ENCODE assay signal across 12 cellular contexts in the genomic region with DNA sequence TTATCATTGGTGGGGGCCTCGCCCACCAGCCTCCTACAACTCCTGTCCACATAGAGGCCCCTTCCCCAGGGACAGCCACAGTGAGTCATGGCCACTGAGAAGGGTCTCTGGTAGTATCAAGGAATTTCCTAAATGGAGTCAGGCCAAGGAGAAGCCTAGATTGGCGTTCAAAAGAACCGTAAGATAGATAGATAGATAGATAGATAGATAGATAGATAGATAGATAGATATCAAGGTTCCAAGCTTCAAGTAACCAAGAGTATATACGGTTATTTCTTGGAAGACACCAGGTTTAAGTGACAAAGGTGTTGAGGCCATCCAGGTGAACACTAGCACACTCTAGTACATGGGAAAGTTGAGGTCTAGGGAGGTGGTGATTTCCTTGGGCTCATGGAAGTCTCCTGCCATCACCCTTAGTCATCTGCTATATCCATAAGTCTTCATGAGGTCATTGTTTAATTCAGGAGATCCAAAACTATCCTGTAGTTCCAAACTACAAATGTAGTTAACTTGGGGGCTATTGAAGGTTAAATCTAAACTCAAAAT.
A peak's percentile ranks its signal among the peaks of the same experiment; 100 is the strongest.
DNase-seq lines count a peak whose midpoint lies in the region; ATAC-seq and TF ChIP-seq lines count a peak whose summit lies in the region.
"Had no signal": no experiment of that assay in that cellular context is flagged by ENCODE, and none has a peak within 500 bp of the region (broad histone marks: within the 10 kb centered on the region; RNA-seq: fewer than 3 reads in every experiment).

No MANE protein-coding gene starts in this region.

- H3K4me2 ChIP-seq in HCT116 (ENCODE audit: low read length) (peak overlapping the region; percentile 73), skeletal muscle satellite cell (ENCODE audit: low read length) (peak overlapping the region; percentile 56)

- H3K4me1 Mint-ChIP-seq in chondrocyte (ENCODE audit: low read depth), result peaks cover 42% of the 10 kb centered on the region

- no peaks in the 10 kb centered on the region for H3K9me3 ChIP-seq in HCT116 (ENCODE audit: control insufficient read depth in 1 of 2, insufficient read depth in 1 of 2, low read depth in 1 of 2, low read length in 2 of 2)
- H3K9me3 ChIP-seq in left lung, result no peaks in the 10 kb centered on the region
- H3K9me3 ChIP-seq in skeletal muscle satellite cell (replicated peaks; ENCODE audit: low read length), result no peaks in the 10 kb centered on the region

- no peaks in the 10 kb centered on the region for H3K79me2 ChIP-seq in HCT116 (ENCODE audit: insufficient read depth, low read length)

- H3K27ac ChIP-seq in HCT116 (ENCODE audit: low read depth, low read length), result peak overlapping the region; percentile 51
- H3K27ac ChIP-seq in left lung, result peak overlapping the region; percentile 57 to 66
- H3K27ac ChIP-seq: C4-2B had no signal

- ATAC-seq in HCT116 (peak; percentile 54), left lung (peak; percentile 21), GM21786 (IDR thresholded peaks at IDR 0.05; ENCODE audit: unreplicated experiment) (no peak)

- POLR2A ChIA-PET in HCT116 (lab: Charles Lee), result no interaction called here

- no peaks in the 10 kb centered on the region for H3K9me2 ChIP-seq in HCT116 (ENCODE audit: insufficient read depth)

- H3K27ac Mint-ChIP-seq in chondrocyte (ENCODE audit: unreplicated experiment), result peak overlapping the region; percentile 91
- H3K27ac Mint-ChIP-seq: T-helper 1 cell treated with Interleukin-12 subunit alpha and Interleukin-12 subunit beta and Interleukin-4 antibody, amounts not matched to agents 30 μg/mL and 1 μg/mL, for 36 hours had no signal

- no peaks in the 10 kb centered on the region for H4K20me1 ChIP-seq in HCT116 (ENCODE audit: insufficient read depth)

- H3K36me3 Mint-ChIP-seq in chondrocyte (ENCODE audit: low read depth), result peaks cover 4% of the 10 kb centered on the region

- peaks cover 22 to 74% of the 10 kb centered on the region in 2 experiments for H3K4me1 ChIP-seq in HCT116 (ENCODE audit: control insufficient read depth in 1 of 2, insufficient read depth in 2 of 2, low read length in 2 of 2)
- peaks cover 0 to 20% of the 10 kb centered on the region in 2 donors for H3K4me1 ChIP-seq in left lung
- peaks cover 74% of the 10 kb centered on the region for H3K4me1 ChIP-seq in skeletal muscle satellite cell (ENCODE audit: control insufficient read depth, insufficient read depth, low read length)

- H3K27me3 ChIP-seq in HCT116 (ENCODE audit: insufficient read depth, low read length) (no peaks in the 10 kb centered on the region), left lung (peaks cover 0 to 22% of the 10 kb centered on the region in 2 donors), skeletal muscle satellite cell (ENCODE audit: control insufficient read depth, insufficient read depth, low read length) (no peaks in the 10 kb centered on the region), H7 (ENCODE audit: control insufficient read depth, insufficient read depth, low read length) (no peaks in the 10 kb centered on the region)

- no peak overlapping the region for H3K4me3 Mint-ChIP-seq in chondrocyte (ENCODE audit: unreplicated experiment)
- H3K4me3 Mint-ChIP-seq: T-helper 1 cell treated with Interleukin-12 subunit alpha and Interleukin-12 subunit beta and Interleukin-4 antibody, amounts not matched to agents 30 μg/mL and 1 μg/mL, for 36 hours had no signal

- peak; percentile 34 for DNase-seq in HCT116 (ENCODE audit: low read depth, low spot score)
- no peak for DNase-seq in chondrocyte (ENCODE audit: low spot score)
- DNase-seq in left lung, result no peak
- no peak for DNase-seq in stimulated activated CD4-positive, alpha-beta T cell treated with anti-CD3 and anti-CD28 coated beads, Interleukin-4, amount 100 ng/mL, for 4 hours
- no peak for DNase-seq in NCI-H510A (lab: John Stamatoyannopoulos, UW)
- DNase-seq in H7, result no peak
- DNase-seq: NCI-H1048, NCI-H526 had no signal

- H3K36me3 ChIP-seq in HCT116 (ENCODE audit: control insufficient read depth in 1 of 2, insufficient read depth in 2 of 2, low read length in 2 of 2) (no peaks in the 10 kb centered on the region), left lung (peaks cover 0 to 17% of the 10 kb centered on the region in 2 donors), skeletal muscle satellite cell (ENCODE audit: insufficient read depth, low read length) (no peaks in the 10 kb centered on the region), H7 (replicated peaks; ENCODE audit: control insufficient read depth, insufficient read depth, low read length) (no peaks in the 10 kb centered on the region)

- TF ChIP-seq CTCF in HCT116 (IDR thresholded peaks at IDR 0.05 in 2 of 3, conservative IDR thresholded peaks at IDR 0.05 in 1 of 3; ENCODE audit: borderline replicate concordance in 1 of 3, insufficient read depth in 1 of 3, low read depth in 2 of 3, low read length in 2 of 3), result no peak
- no peak for TF ChIP-seq CTCF in chondrocyte (IDR thresholded peaks at IDR 0.05)
- TF ChIP-seq CTCF in left lung (IDR thresholded peaks at IDR 0.05), result no peak

- RAD21 ChIA-PET in HCT116 (lab: Charles Lee; ENCODE audit: low non-redundant PET in 1 of 2, low total read pairs in 2 of 2, uncharacterized antibody in 2 of 2, unreplicated experiment in 2 of 2), result no interaction called here

- H2AFZ ChIP-seq in HCT116 (ENCODE audit: low read depth, low read length, poor library complexity, severe bottlenecking), result no peak overlapping the region

- peak overlapping the region; percentile 34 for H3K9ac ChIP-seq in HCT116 (ENCODE audit: low read length)
- H3K9ac ChIP-seq in skeletal muscle satellite cell (ENCODE audit: low read depth, low read length), result peak overlapping the region; percentile 44

- CTCF ChIA-PET in HCT116 (lab: Charles Lee), result interaction anchor here (1.2 kb wide), 2 partner anchors 17 to 247 kb away, joined by 3 read pairs; no protein-coding TSS in a partner anchor

- TF ChIP-seq POLR2A in HCT116 (IDR thresholded peaks at IDR 0.05; ENCODE audit: borderline replicate concordance, extremely low read depth, insufficient read depth, insufficient read length), result no peak

- intact Hi-C loops in HCT116 (cut with micrococcal nuclease) (no loop called here), left lung (cut with DNase I) (no loop called here)

- no TSS peak for BruUV-seq in HCT116 (replicated peaks; lab: Mats Ljungman, UMichigan)

- no peaks in the 10 kb centered on the region for H3K9me3 Mint-ChIP-seq in chondrocyte (ENCODE audit: low read depth)
- H3K9me3 Mint-ChIP-seq: T-helper 1 cell treated with Interleukin-12 subunit alpha and Interleukin-12 subunit beta and Interleukin-4 antibody, amounts not matched to agents 30 μg/mL and 1 μg/mL, for 36 hours had no signal

- peak overlapping the region in 1 of 2 experiments; percentile 27; a peak in 2 of 4 replicates for H3K4me3 ChIP-seq in HCT116 (replicated peaks in 1 of 2; ENCODE audit: low read depth in 1 of 2, low read length in 2 of 2)
- H3K4me3 ChIP-seq in left lung, result no peak overlapping the region
- H3K4me3 ChIP-seq in skeletal muscle satellite cell (ENCODE audit: low read length), result peak overlapping the region; percentile 4
- no peak overlapping the region for H3K4me3 ChIP-seq in H7 (ENCODE audit: insufficient read depth, low read depth, low read length)

- no peak for TF ChIP-seq RAD21 in HCT116 (IDR thresholded peaks at IDR 0.05; ENCODE audit: low read depth)

- H3K27me3 Mint-ChIP-seq in chondrocyte (ENCODE audit: low read depth), result no peaks in the 10 kb centered on the region

TF ChIP-seq in HCT116, 20 proteins besides CTCF, POLR2A, EP300 and RAD21:
- TF ChIP-seq TCF7L2 (IDR thresholded peaks at IDR 0.05; ENCODE audit: borderline replicate concordance, extremely low read depth, insufficient read depth, insufficient read length), result no peak
- TF ChIP-seq EGR1 (IDR thresholded peaks at IDR 0.05; ENCODE audit: low read depth), result no peak
- TF ChIP-seq, protein P1, sequence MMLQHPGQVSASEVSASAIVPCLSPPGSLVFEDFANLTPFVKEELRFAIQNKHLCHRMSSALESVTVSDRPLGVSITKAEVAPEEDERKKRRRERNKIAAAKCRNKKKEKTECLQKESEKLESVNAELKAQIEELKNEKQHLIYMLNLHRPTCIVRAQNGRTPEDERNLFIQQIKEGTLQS (IDR thresholded peaks at IDR 0.05), result no peak
- no peak for TF ChIP-seq ZNF274 (IDR thresholded peaks at IDR 0.05; ENCODE audit: low read depth, low read length)
- no peak for TF ChIP-seq ZFX (IDR thresholded peaks at IDR 0.05)
- no peak for TF ChIP-seq EZH2phosphoT487 (IDR thresholded peaks at IDR 0.05; ENCODE audit: borderline replicate concordance)
- no peak for TF ChIP-seq SRF (IDR thresholded peaks at IDR 0.05; ENCODE audit: low read depth)
- no peak for TF ChIP-seq SIN3A (IDR thresholded peaks at IDR 0.05; ENCODE audit: low read depth)
- TF ChIP-seq EZH2 (IDR thresholded peaks at IDR 0.05), result no peak
- no peak for TF ChIP-seq YY1 (IDR thresholded peaks at IDR 0.05; ENCODE audit: extremely low read depth, insufficient replicate concordance, low read depth, low read length)
- TF ChIP-seq POLR2AphosphoS5 (IDR thresholded peaks at IDR 0.05; ENCODE audit: low read depth, low read length), result no peak
- TF ChIP-seq, protein P2, sequence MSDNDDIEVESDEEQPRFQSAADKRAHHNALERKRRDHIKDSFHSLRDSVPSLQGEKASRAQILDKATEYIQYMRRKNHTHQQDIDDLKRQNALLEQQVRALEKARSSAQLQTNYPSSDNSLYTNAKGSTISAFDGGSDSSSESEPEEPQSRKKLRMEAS (IDR thresholded peaks at IDR 0.05), result no peak
- TF ChIP-seq CBX3 (IDR thresholded peaks at IDR 0.05; ENCODE audit: low read depth), result no peak
